29 cellular contexts compared by ENCODE assay signal in the genomic region with DNA sequence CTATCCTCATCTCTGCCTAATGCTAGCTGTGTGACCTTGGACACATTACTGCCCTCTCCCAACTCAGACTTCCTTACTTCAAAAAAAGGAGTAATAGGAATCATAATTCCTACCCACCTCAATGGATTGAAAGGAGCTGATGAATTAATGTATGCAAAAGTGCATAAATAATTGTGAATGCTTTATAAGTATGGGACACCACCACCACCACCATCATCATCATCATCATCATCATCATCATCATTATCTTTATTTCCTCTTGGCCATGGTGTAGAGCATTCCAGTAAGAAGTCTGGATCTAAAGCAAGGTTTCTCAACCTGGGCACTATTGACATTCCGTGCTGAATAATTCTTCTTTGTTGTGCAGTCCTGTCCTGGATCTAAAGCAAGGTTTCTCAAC.
"Had no signal": no experiment of that assay in that cellular context is flagged by ENCODE, and none has a peak within 500 bp of the region (broad histone marks: within the 10 kb centered on the region; RNA-seq: fewer than 3 reads in every experiment).

No MANE protein-coding gene starts in this region.

- H3K27ac Mint-ChIP-seq: stimulated activated effector memory CD8-positive, alpha-beta T cell treated with anti-CD3 and anti-CD28 coated beads, Interleukin-12 subunit alpha, Interleukin-12 subunit beta, amount 100 ng/mL, for 72 hours; stimulated activated memory B cell treated with anti-CD40 and anti-IgM and Interleukin-4, amounts not matched to agents 10 μg/mL and 1 μg/mL and 100 μg/mL, for 72 hours; stimulated activated naive B cell treated with anti-CD40 and anti-IgM and Interleukin-4, amounts not matched to agents 10 μg/mL and 1 μg/mL and 100 μg/mL, for 72 hours; stimulated activated naive CD8-positive, alpha-beta T cell treated with anti-CD3 and anti-CD28 coated beads, Interleukin-15, amount 100 ng/mL, for 72 hours; stimulated activated naive CD8-positive, alpha-beta T cell treated with anti-CD3 and anti-CD28 coated beads, Interleukin-15, Interleukin-2, amounts not matched to agents 100 ng/mL and 50 ng/mL, for 24 hours; type B pancreatic cell had no signal

- H3K4me3 Mint-ChIP-seq: stimulated activated effector memory CD8-positive, alpha-beta T cell treated with anti-CD3 and anti-CD28 coated beads, Interleukin-12 subunit alpha, Interleukin-12 subunit beta, amount 100 ng/mL, for 72 hours; stimulated activated memory B cell treated with anti-CD40 and anti-IgM and Interleukin-4, amounts not matched to agents 10 μg/mL and 1 μg/mL and 100 μg/mL, for 72 hours; stimulated activated naive B cell treated with anti-CD40 and anti-IgM and Interleukin-4, amounts not matched to agents 10 μg/mL and 1 μg/mL and 100 μg/mL, for 72 hours; stimulated activated naive CD8-positive, alpha-beta T cell treated with anti-CD3 and anti-CD28 coated beads, Interleukin-15, amount 100 ng/mL, for 72 hours; stimulated activated naive CD8-positive, alpha-beta T cell treated with anti-CD3 and anti-CD28 coated beads, Interleukin-15, Interleukin-2, amounts not matched to agents 100 ng/mL and 50 ng/mL, for 24 hours; type B pancreatic cell had no signal

- ATAC-seq: stimulated activated effector memory CD8-positive, alpha-beta T cell treated with anti-CD3 and anti-CD28 coated beads, Interleukin-12 subunit alpha, Interleukin-12 subunit beta, amount 100 ng/mL, for 72 hours; stimulated activated memory B cell treated with anti-CD40 and anti-IgM and Interleukin-4, amounts not matched to agents 10 μg/mL and 1 μg/mL and 100 μg/mL, for 72 hours; stimulated activated naive B cell treated with anti-CD40 and anti-IgM and Interleukin-4, amounts not matched to agents 10 μg/mL and 1 μg/mL and 100 μg/mL, for 72 hours; stimulated activated naive CD8-positive, alpha-beta T cell treated with anti-CD3 and anti-CD28 coated beads, Interleukin-15, amount 100 ng/mL, for 72 hours; stimulated activated naive CD8-positive, alpha-beta T cell treated with anti-CD3 and anti-CD28 coated beads, Interleukin-15, Interleukin-2, amounts not matched to agents 100 U/mL and 50 U/mL, for 24 hours; upper lobe of right lung had no signal

- FAIRE-seq: urothelium cell line had no signal

- H3K4me1 Mint-ChIP-seq: stimulated activated effector memory CD8-positive, alpha-beta T cell treated with anti-CD3 and anti-CD28 coated beads, Interleukin-12 subunit alpha, Interleukin-12 subunit beta, amount 100 ng/mL, for 72 hours; stimulated activated memory B cell treated with anti-CD40 and anti-IgM and Interleukin-4, amounts not matched to agents 10 μg/mL and 1 μg/mL and 100 μg/mL, for 72 hours; stimulated activated naive B cell treated with anti-CD40 and anti-IgM and Interleukin-4, amounts not matched to agents 10 μg/mL and 1 μg/mL and 100 μg/mL, for 72 hours; stimulated activated naive CD8-positive, alpha-beta T cell treated with anti-CD3 and anti-CD28 coated beads, Interleukin-15, amount 100 ng/mL, for 72 hours had no signal

- H3K9me3 Mint-ChIP-seq: stimulated activated effector memory CD8-positive, alpha-beta T cell treated with anti-CD3 and anti-CD28 coated beads, Interleukin-12 subunit alpha, Interleukin-12 subunit beta, amount 100 ng/mL, for 72 hours; stimulated activated memory B cell treated with anti-CD40 and anti-IgM and Interleukin-4, amounts not matched to agents 10 μg/mL and 1 μg/mL and 100 μg/mL, for 72 hours; stimulated activated naive B cell treated with anti-CD40 and anti-IgM and Interleukin-4, amounts not matched to agents 10 μg/mL and 1 μg/mL and 100 μg/mL, for 72 hours; stimulated activated naive CD8-positive, alpha-beta T cell treated with anti-CD3 and anti-CD28 coated beads, Interleukin-15, amount 100 ng/mL, for 72 hours; stimulated activated naive CD8-positive, alpha-beta T cell treated with anti-CD3 and anti-CD28 coated beads, Interleukin-15, Interleukin-2, amounts not matched to agents 100 ng/mL and 50 ng/mL, for 24 hours; type B pancreatic cell had no signal

- H3K27me3 Mint-ChIP-seq: stimulated activated naive CD8-positive, alpha-beta T cell treated with anti-CD3 and anti-CD28 coated beads, Interleukin-15, amount 100 ng/mL, for 72 hours; type B pancreatic cell had no signal

- H3K4me3 ChIP-seq: stomach, suprapubic skin, testis, thoracic aorta, thyroid gland, tibial artery, tibial nerve, transverse colon, upper lobe of left lung, upper lobe of right lung, uterus, vagina had no signal

- H3K36me3 Mint-ChIP-seq: stimulated activated effector memory CD8-positive, alpha-beta T cell treated with anti-CD3 and anti-CD28 coated beads, Interleukin-12 subunit alpha, Interleukin-12 subunit beta, amount 100 ng/mL, for 72 hours; stimulated activated memory B cell treated with anti-CD40 and anti-IgM and Interleukin-4, amounts not matched to agents 10 μg/mL and 1 μg/mL and 100 μg/mL, for 72 hours; stimulated activated naive B cell treated with anti-CD40 and anti-IgM and Interleukin-4, amounts not matched to agents 10 μg/mL and 1 μg/mL and 100 μg/mL, for 72 hours had no signal

- H3K27me3 ChIP-seq: stomach, suprapubic skin, testis, thyroid gland, tibial nerve, transverse colon, upper lobe of left lung, upper lobe of right lung, uterus, vagina had no signal

- DNase-seq: stimulated activated CD4-positive, alpha-beta T cell treated with anti-CD3 and anti-CD28 coated beads, Interleukin-2, amount 100 ng/mL, for 48 hours; stimulated activated CD4-positive, alpha-beta T cell treated with anti-CD3 and anti-CD28 coated beads, Interleukin-4, amount 100 ng/mL, for 1 hour; stimulated activated CD4-positive, alpha-beta T cell treated with anti-CD3 and anti-CD28 coated beads, Interleukin-4, amount 100 ng/mL, for 24 hours; stimulated activated CD4-positive, alpha-beta T cell treated with anti-CD3 and anti-CD28 coated beads, Interleukin-4, amount 100 ng/mL, for 4 hours; stimulated activated CD8-positive, alpha-beta memory T cell treated with anti-CD3 and anti-CD28 coated beads, Interleukin-4, amount 100 ng/mL, for 48 hours; stimulated activated naive B cell treated with anti-CD40 and anti-IgM and Interleukin-4, amounts not matched to agents 10 μg/mL and 1 μg/mL and 100 μg/mL, for 72 hours; stimulated activated naive CD4-positive, alpha-beta T cell; stimulated activated naive CD4-positive, alpha-beta T cell treated with Interleukin-2 at 50 U/mL for 16 hours; stimulated activated naive CD8-positive, alpha-beta T cell treated with anti-CD3 and anti-CD28 coated beads, Interleukin-15, amount 100 ng/mL, for 72 hours; stimulated activated naive CD8-positive, alpha-beta T cell treated with anti-CD3 and anti-CD28 coated beads, Interleukin-15, Interleukin-2, amounts not matched to agents 100 U/mL and 50 U/mL, for 24 hours; stomach; substantia nigra; testis; thyroid gland; tibial artery; transverse colon; trophoblast cell; upper lobe of left lung; upper lobe of right lung; uterus had no signal

- H3K27ac ChIP-seq: stomach, suprapubic skin, testis, thoracic aorta, thyroid gland, tibial artery, tibial nerve, transverse colon, upper lobe of left lung, upper lobe of right lung, uterus, vagina had no signal

- H3K36me3 ChIP-seq: stomach, suprapubic skin, thoracic aorta, thyroid gland, tibial artery, tibial nerve, transverse colon, upper lobe of left lung, upper lobe of right lung, uterus, vagina had no signal

- H3K9me3 ChIP-seq: stomach, suprapubic skin, testis, thoracic aorta, thyroid gland, tibial artery, tibial nerve, transverse colon, upper lobe of left lung, upper lobe of right lung, uterus, vagina had no signal

- H3K4me1 ChIP-seq: suprapubic skin, testis, thyroid gland, tibial artery, tibial nerve, transverse colon, upper lobe of left lung, upper lobe of right lung had no signal
